17 cellular contexts compared by ENCODE assay signal in genomic region chr12:92032101-92032500, GRCh38.
A peak's percentile ranks its signal among the peaks of the same experiment; 100 is the strongest.
DNase-seq lines count a peak whose midpoint lies in the region; ATAC-seq and TF ChIP-seq lines count a peak whose summit lies in the region.
"Had no signal": no experiment of that assay in that cellular context is flagged by ENCODE, and none has a peak within 500 bp of the region (broad histone marks: within the 10 kb centered on the region; RNA-seq: fewer than 3 reads in every experiment).

No MANE protein-coding gene starts in this region.

- TF ChIP-seq CTCF in 22Rv1 (IDR thresholded peaks at IDR 0.05): no peak

- CTCF ChIA-PET in CD8-positive, alpha-beta memory T cell (lab: Charles Lee): interaction anchor here (1.2 to 2.2 kb wide), 4 partner anchors 9 to 64 kb away, joined by 3 to 12 read pairs (median 6); no protein-coding TSS in a partner anchor

- ATAC-seq in naive B cell (ENCODE audit: low read depth in 2 of 2): no peak
- no peak for ATAC-seq in GM18505 (IDR thresholded peaks at IDR 0.05; ENCODE audit: unreplicated experiment)
- ATAC-seq: WTC11 had no signal

- H3K27ac Mint-ChIP-seq in CD8-positive, alpha-beta memory T cell: peak overlapping the region; percentile 49 to 99 (median 95)
- H3K27ac Mint-ChIP-seq in activated naive CD8-positive, alpha-beta T cell: peak overlapping the region; percentile 79
- H3K27ac Mint-ChIP-seq in naive B cell: peak overlapping the region in 5 of 6 donors; percentile 17 to 66 (median 64)
- H3K27ac Mint-ChIP-seq: WTC11 had no signal

- peaks cover 0 to 20% (median 5%) of the 10 kb centered on the region in 3 donors for H3K36me3 Mint-ChIP-seq in CD8-positive, alpha-beta memory T cell
- peaks cover 13% of the 10 kb centered on the region for H3K36me3 Mint-ChIP-seq in activated naive CD8-positive, alpha-beta T cell
- H3K36me3 Mint-ChIP-seq in naive B cell: no peaks in the 10 kb centered on the region
- H3K36me3 Mint-ChIP-seq: WTC11 had no signal

- no peaks in the 10 kb centered on the region for H3K36me3 ChIP-seq in CD8-positive, alpha-beta memory T cell (ENCODE audit: insufficient read depth, low read length)

- H3K27ac ChIP-seq in 22Rv1: peak overlapping the region; percentile 63
- no peak overlapping the region for H3K27ac ChIP-seq in CD8-positive, alpha-beta memory T cell (ENCODE audit: low read depth, low read length)
- H3K27ac ChIP-seq: PC-9 had no signal

- DNase-seq in CD8-positive, alpha-beta memory T cell: no peak
- DNase-seq in naive B cell (no peak), DMS153 treated with DMSO at 0.1 percent for 48 hours (lab: John Stamatoyannopoulos, UW; ENCODE audit: unreplicated experiment) (no peak), NCI-H526 treated with DMSO at 0.1 percent for 48 hours (lab: John Stamatoyannopoulos, UW) (no peak), islet precursor cell (no peak)
- DNase-seq: activated T-cell treated with anti-CD3 and anti-CD28 coated beads, Interleukin-2, amount 50 U/mL, for 1 hour; Karpas-422; mesendoderm; NCI-H1694; NCI-H446 treated with DMSO at 0.1 percent for 48 hours; occipital lobe; PC-9 had no signal

- TF ChIP-seq POLR2A in GM18505 (IDR thresholded peaks at IDR 0.05; ENCODE audit: borderline replicate concordance, extremely low read depth, insufficient read depth, insufficient read length): no peak

- no peak overlapping the region for H3K4me3 ChIP-seq in CD8-positive, alpha-beta memory T cell (ENCODE audit: low read length)
- H3K4me3 ChIP-seq: PC-9, skin epidermis had no signal

- no peaks in the 10 kb centered on the region for H3K9me3 Mint-ChIP-seq in CD8-positive, alpha-beta memory T cell
- no peaks in the 10 kb centered on the region for H3K9me3 Mint-ChIP-seq in activated naive CD8-positive, alpha-beta T cell (ENCODE audit: low read depth)
- no peaks in the 10 kb centered on the region for H3K9me3 Mint-ChIP-seq in naive B cell
- H3K9me3 Mint-ChIP-seq: WTC11 had no signal

- H3K9me3 ChIP-seq in CD8-positive, alpha-beta memory T cell (ENCODE audit: low read length): no peaks in the 10 kb centered on the region

- H3K27me3 ChIP-seq in CD8-positive, alpha-beta memory T cell (ENCODE audit: insufficient read depth, low read length, poor library complexity, severe bottlenecking): no peaks in the 10 kb centered on the region

- POLR2A ChIA-PET in CD8-positive, alpha-beta memory T cell (lab: Charles Lee): interaction anchor here (1.5 to 5.7 kb wide), 2 partner anchors 11 to 112 kb away, joined by 5 to 78 read pairs; partner anchors contain the start of gene BTG1

- H3K4me3 Mint-ChIP-seq in CD8-positive, alpha-beta memory T cell: peak overlapping the region in 5 of 7 donors; percentile 27 to 83 (median 70)
- H3K4me3 Mint-ChIP-seq in activated naive CD8-positive, alpha-beta T cell: peak overlapping the region; percentile 22
- peak overlapping the region in 1 of 8 donors; percentile 10 for H3K4me3 Mint-ChIP-seq in naive B cell
- H3K4me3 Mint-ChIP-seq: WTC11 had no signal

- H3K27me3 Mint-ChIP-seq in CD8-positive, alpha-beta memory T cell: no peaks in the 10 kb centered on the region
- H3K27me3 Mint-ChIP-seq in activated naive CD8-positive, alpha-beta T cell: no peaks in the 10 kb centered on the region
- no peaks in the 10 kb centered on the region for H3K27me3 Mint-ChIP-seq in naive B cell

- peaks cover 89% of the 10 kb centered on the region for H3K4me1 ChIP-seq in CD8-positive, alpha-beta memory T cell (ENCODE audit: insufficient read depth, low read length)

- H3K4me1 Mint-ChIP-seq in CD8-positive, alpha-beta memory T cell: peaks cover 83 to 100% (median 100%) of the 10 kb centered on the region in 3 donors
- H3K4me1 Mint-ChIP-seq in activated naive CD8-positive, alpha-beta T cell (ENCODE audit: low read depth): peaks cover 93% of the 10 kb centered on the region
- peaks cover 48 to 64% (median 55%) of the 10 kb centered on the region in 3 donors for H3K4me1 Mint-ChIP-seq in naive B cell
